In the genomic region with DNA sequence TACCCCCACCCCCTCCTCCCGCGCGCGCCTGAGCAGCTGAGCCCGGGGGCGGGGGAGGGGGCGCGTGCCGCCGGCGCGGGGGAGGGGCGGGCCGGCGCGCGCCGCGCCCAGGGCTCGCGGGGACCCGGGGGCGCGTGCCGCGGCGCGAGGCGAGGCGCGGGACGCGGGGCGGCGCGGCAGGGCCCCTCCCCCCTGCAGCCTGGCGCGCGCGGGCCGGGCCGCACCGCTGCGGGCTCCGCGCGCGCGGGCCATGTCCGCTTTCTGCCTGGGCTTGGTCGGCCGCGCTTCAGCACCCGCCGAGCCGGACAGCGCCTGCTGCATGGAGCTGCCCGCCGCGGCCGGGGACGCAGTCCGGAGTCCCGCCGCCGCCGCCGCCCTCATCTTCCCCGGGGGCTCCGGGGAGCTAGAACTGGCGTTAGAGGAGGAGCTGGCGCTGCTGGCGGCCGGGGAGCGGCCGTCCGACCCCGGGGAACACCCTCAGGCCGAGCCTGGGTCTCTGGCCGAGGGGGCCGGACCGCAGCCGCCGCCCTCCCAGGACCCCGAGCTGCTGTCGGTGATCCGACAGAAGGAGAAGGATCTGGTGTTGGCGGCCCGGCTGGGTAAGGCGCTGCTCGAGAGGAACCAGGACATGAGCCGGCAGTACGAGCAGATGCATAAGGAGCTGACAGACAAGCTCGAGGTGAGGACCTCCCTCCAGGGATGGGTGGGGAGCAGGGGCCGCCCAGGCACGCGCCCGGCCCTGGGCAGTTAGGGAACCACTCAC, we compare ENCODE assay signal across 8 cellular contexts. TPM values are rescaled to one million over a fixed set of nuclear protein-coding genes. Genes with fewer than 3 reads are reported as not detected.
A peak's percentile ranks its signal among the peaks of the same experiment; 100 is the strongest.
DNase-seq lines count a peak whose midpoint lies in the region; ATAC-seq and TF ChIP-seq lines count a peak whose summit lies in the region.

No MANE protein-coding gene starts in this region.

- H3K27ac ChIP-seq in prostate gland: peak overlapping the region; percentile 51 to 86
- no peak overlapping the region for H3K27ac ChIP-seq in aorta (ENCODE audit: low read depth in 1 of 2, low read length in 2 of 2)

- H3K4me3 ChIP-seq in prostate gland: peak overlapping the region; percentile 48 to 69
- peak overlapping the region; percentile 45 to 69 for H3K4me3 ChIP-seq in aorta (ENCODE audit: low read length in 2 of 2)

- peak overlapping the region; percentile 76 for H3K27ac Mint-ChIP-seq in T-helper 1 cell treated with Interleukin-12 subunit alpha and Interleukin-12 subunit beta and Interleukin-4 antibody, amounts not matched to agents 30 μg/mL and 1 μg/mL, for 36 hours

- no peaks in the 10 kb centered on the region for H3K9me3 Mint-ChIP-seq in T-helper 1 cell treated with Interleukin-12 subunit alpha and Interleukin-12 subunit beta and Interleukin-4 antibody, amounts not matched to agents 30 μg/mL and 1 μg/mL, for 36 hours

- peak overlapping the region; percentile 89 for H3K4me3 Mint-ChIP-seq in T-helper 1 cell treated with Interleukin-12 subunit alpha and Interleukin-12 subunit beta and Interleukin-4 antibody, amounts not matched to agents 30 μg/mL and 1 μg/mL, for 36 hours

- H3K27me3 ChIP-seq in prostate gland (replicated peaks; ENCODE audit: insufficient read depth) (no peaks in the 10 kb centered on the region), aorta (ENCODE audit: control insufficient read depth in 1 of 2, insufficient read depth in 2 of 2, low read length in 1 of 2) (peaks cover 0 to 2% of the 10 kb centered on the region in 2 donors)

- no peak for TF ChIP-seq CTCF in prostate gland (IDR thresholded peaks at IDR 0.05)

- H3K9me3 ChIP-seq in prostate gland (no peaks in the 10 kb centered on the region), aorta (ENCODE audit: control insufficient read depth, low read length) (no peaks in the 10 kb centered on the region)

- WGBS in prostate gland: 3% methylated on average over 15 of the region's 98 CpGs
- WGBS in aorta, 2 donors: 1% methylated on average over 48 to 98 of the region's 98 CpGs

- H3K4me1 Mint-ChIP-seq in T-helper 1 cell treated with Interleukin-12 subunit alpha and Interleukin-12 subunit beta and Interleukin-4 antibody, amounts not matched to agents 30 μg/mL and 1 μg/mL, for 36 hours (ENCODE audit: low read depth): peaks cover 35% of the 10 kb centered on the region

- H3K36me3 ChIP-seq in prostate gland (no peaks in the 10 kb centered on the region), aorta (ENCODE audit: control insufficient read depth in 1 of 2, insufficient read depth in 2 of 2, low read length in 1 of 2) (no peaks in the 10 kb centered on the region)

- H3K36me3 Mint-ChIP-seq in T-helper 1 cell treated with Interleukin-12 subunit alpha and Interleukin-12 subunit beta and Interleukin-4 antibody, amounts not matched to agents 30 μg/mL and 1 μg/mL, for 36 hours (ENCODE audit: low read depth): peaks cover 28% of the 10 kb centered on the region

- H3K4me1 ChIP-seq in prostate gland (replicated peaks) (no peaks in the 10 kb centered on the region), aorta (ENCODE audit: control insufficient read depth in 1 of 2, insufficient read depth in 2 of 2, low read length in 2 of 2) (no peaks in the 10 kb centered on the region)

- no peak for TF ChIP-seq POLR2A in prostate gland (IDR thresholded peaks at IDR 0.05)

- DNase-seq in CD1c-positive myeloid dendritic cell (ENCODE audit: extremely low spot score): peak; percentile 82
- DNase-seq in HK-2 (ENCODE audit: unreplicated experiment): peak; percentile 74
- peak in 44 of 58 donors; percentile 1 to 53 (median 34) for DNase-seq in anterior cingulate cortex (lab: John Stamatoyannopoulos, UW)
- DNase-seq in left ventricle myocardium superior: peak; percentile 91
- DNase-seq in prostate gland (ENCODE audit: low spot score): peak; percentile 70
- peak; percentile 89 to 94 for DNase-seq in aorta

- intact Hi-C loops in left ventricle myocardium superior (cut with micrococcal nuclease): no loop called here
- intact Hi-C loops in prostate gland (cut with DNase I): loop anchor here (10.0 kb wide), 1 partner anchor 95 kb away; no protein-coding TSS in a partner anchor
- intact Hi-C loops in aorta (cut with DNase I): no loop called here

- peaks cover 6% of the 10 kb centered on the region for H3K27me3 Mint-ChIP-seq in T-helper 1 cell treated with Interleukin-12 subunit alpha and Interleukin-12 subunit beta and Interleukin-4 antibody, amounts not matched to agents 30 μg/mL and 1 μg/mL, for 36 hours (ENCODE audit: low read depth)

- ATAC-seq in GM19395 (IDR thresholded peaks at IDR 0.05; ENCODE audit: unreplicated experiment): peak; percentile 24
- peak; percentile 95 for ATAC-seq in left ventricle myocardium superior
- peak; percentile 86 for ATAC-seq in aorta (ENCODE audit: low FRiP score)

RNA-seq across cellular contexts. Expression of a gene that starts 0.8 kb away (rescaled TPM):
- 4.7 TPM for total RNA-seq in left ventricle myocardium superior
- total RNA-seq in prostate gland: 10 to 100 TPM in 1 of 2 donors, 1 to 10 TPM in 1; 8.6 to 34.0 TPM
- 1 to 10 TPM; 1.3 to 1.7 TPM for total RNA-seq in aorta
- 1 to 10 TPM in 1 of 2 donors, under 1 TPM in 1; 0.36 to 1.4 TPM for polyA plus RNA-seq in aorta

Comparison
In these comparisons a context has a peak if more than half of its experiments do, and no peak if none do; other contexts are left out.
1. DNase-seq: peak in every context shown above with its lines; median percentile 92 in aorta; 91 in left ventricle myocardium superior; 82 in CD1c-positive myeloid dendritic cell; 74 in HK-2; 70 in prostate gland; 34 in anterior cingulate cortex.
2. ATAC-seq: peak in every context shown above with its lines; median percentile 95 in left ventricle myocardium superior; 86 in aorta; 24 in GM19395.
3. H3K27ac ChIP-seq: peak in prostate gland (2 of 2); none in aorta (0 of 2).